Comparison of ENCODE assay signal across 21 cellular contexts in genomic region chr15:32829441-32829840, GRCh38.
A peak's percentile ranks its signal among the peaks of the same experiment; 100 is the strongest.
DNase-seq lines count a peak whose midpoint lies in the region; ATAC-seq and TF ChIP-seq lines count a peak whose summit lies in the region.
"Had no signal": no experiment of that assay in that cellular context is flagged by ENCODE, and none has a peak within 500 bp of the region (broad histone marks: within the 10 kb centered on the region; RNA-seq: fewer than 3 reads in every experiment).

No MANE protein-coding gene starts in this region.

- H3K27me3 Mint-ChIP-seq in chondrocyte (ENCODE audit: low read depth) (no peaks in the 10 kb centered on the region), osteocyte (ENCODE audit: unreplicated experiment) (no peaks in the 10 kb centered on the region)

- peak; percentile 19 for DNase-seq in EL
- peak; percentile 27 for DNase-seq in RPMI7951 (ENCODE audit: low read depth)
- DNase-seq in chondrocyte (ENCODE audit: low spot score): no peak
- DNase-seq in osteocyte (ENCODE audit: extremely low spot score, unreplicated experiment): no peak
- DNase-seq in GM13976 (ENCODE audit: low spot score): no peak
- DNase-seq in stimulated activated CD4-positive, alpha-beta T cell treated with anti-CD3 and anti-CD28 coated beads, Interleukin-2, amount 100 ng/mL, for 24 hours: no peak
- DNase-seq: CD4-positive, alpha-beta T cell; COR-L47; DMS79 treated with DMSO at 0.1 percent for 48 hours; KG1; NCI-H1105; NCI-H146; NCI-H2029; NCI-H345; NCI-H524; NCI-H774; NK-92 treated with Interleukin-12 subunit alpha and Interleukin-12 subunit beta, amount 100 ng/mL, for 24 hours; SJCRH30 had no signal

- H3K9me3 Mint-ChIP-seq in chondrocyte (ENCODE audit: low read depth) (no peaks in the 10 kb centered on the region), osteocyte (ENCODE audit: unreplicated experiment) (no peaks in the 10 kb centered on the region)
- H3K9me3 Mint-ChIP-seq: CD4-positive, alpha-beta T cell had no signal

- H3K36me3 Mint-ChIP-seq in chondrocyte (ENCODE audit: low read depth) (no peaks in the 10 kb centered on the region), osteocyte (ENCODE audit: unreplicated experiment) (no peaks in the 10 kb centered on the region)

- in situ Hi-C loops in GM13976 (cut with MboI; ENCODE audit: low sequenced_read_pairs, unreplicated experiment): no loop called here

- H3K4me1 Mint-ChIP-seq in chondrocyte (ENCODE audit: low read depth) (peaks cover 98% of the 10 kb centered on the region), osteocyte (ENCODE audit: unreplicated experiment) (peaks cover 91% of the 10 kb centered on the region)

- peak overlapping the region; percentile 91 for H3K27ac Mint-ChIP-seq in chondrocyte (ENCODE audit: unreplicated experiment)
- peak overlapping the region; percentile 75 for H3K27ac Mint-ChIP-seq in osteocyte (ENCODE audit: unreplicated experiment)
- H3K27ac Mint-ChIP-seq: CD4-positive, alpha-beta T cell had no signal

- TF ChIP-seq CTCF in chondrocyte (IDR thresholded peaks at IDR 0.05): no peak
- TF ChIP-seq CTCF in osteocyte (IDR thresholded peaks at IDR 0.05): no peak
- TF ChIP-seq CTCF in GM13976 (IDR thresholded peaks at IDR 0.05; ENCODE audit: borderline replicate concordance, control extremely low read depth, extremely low read depth, insufficient read depth, missing control alignments): no peak

- ATAC-seq in GM21717 (IDR thresholded peaks at IDR 0.05; ENCODE audit: unreplicated experiment) (no peak), GM18861 (IDR thresholded peaks at IDR 0.05; ENCODE audit: unreplicated experiment) (no peak)
- ATAC-seq: Panc1 had no signal

- H3K4me3 Mint-ChIP-seq in chondrocyte (ENCODE audit: unreplicated experiment) (no peak overlapping the region), osteocyte (ENCODE audit: unreplicated experiment) (no peak overlapping the region)
- H3K4me3 Mint-ChIP-seq: CD4-positive, alpha-beta T cell had no signal

Comparison
In these comparisons a context has a peak if more than half of its experiments do, and no peak if none do; other contexts are left out.
1. DNase-seq: peak in EL (single experiment) and RPMI7951 (single experiment); none in chondrocyte (single experiment), osteocyte (single experiment), GM13976 (single experiment) and stimulated activated CD4-positive, alpha-beta T cell treated with anti-CD3 and anti-CD28 coated beads, Interleukin-2, amount 100 ng/mL, for 24 hours (0 of 2).